14 cellular contexts compared by ENCODE assay signal in genomic region chr2:179825494-179825893, GRCh38.
DNase-seq lines count a peak whose midpoint lies in the region; ATAC-seq and TF ChIP-seq lines count a peak whose summit lies in the region.
"Had no signal": no experiment of that assay in that cellular context is flagged by ENCODE, and none has a peak within 500 bp of the region (broad histone marks: within the 10 kb centered on the region; RNA-seq: fewer than 3 reads in every experiment).

No MANE protein-coding gene starts in this region.

- H3K4me3 ChIP-seq in OCI-LY3 (ENCODE audit: low read length), result no peak overlapping the region
- no peak overlapping the region for H3K4me3 ChIP-seq in fibroblast of mammary gland (ENCODE audit: control insufficient read depth, low read depth, low read length)
- H3K4me3 ChIP-seq: breast epithelium, pancreas, spleen had no signal

- H3K9ac ChIP-seq in OCI-LY3 (ENCODE audit: low read length), result no peak overlapping the region

- H2AFZ ChIP-seq in OCI-LY3 (ENCODE audit: low read depth, low read length), result peak overlapping the region; percentile 29; the same call in 1 of the 2 replicates

- ATAC-seq in HG03159 (IDR thresholded peaks at IDR 0.05; ENCODE audit: unreplicated experiment) (peak; percentile 75), HG02852 (IDR thresholded peaks at IDR 0.05; ENCODE audit: unreplicated experiment) (no peak), GM21515 (IDR thresholded peaks at IDR 0.05; ENCODE audit: unreplicated experiment) (no peak)
- ATAC-seq: pancreas had no signal

- H3K4me1 ChIP-seq in OCI-LY3 (ENCODE audit: low read length), result peaks cover 7% of the 10 kb centered on the region; the same call in 1 of the 2 replicates
- H3K4me1 ChIP-seq: breast epithelium, pancreas, spleen had no signal

- H3K79me2 ChIP-seq in OCI-LY3 (ENCODE audit: low read length), result no peaks in the 10 kb centered on the region

- no peaks in the 10 kb centered on the region for H4K20me1 ChIP-seq in OCI-LY3 (ENCODE audit: insufficient read depth, low read length)

- H3K27ac ChIP-seq in OCI-LY3 (ENCODE audit: low read length), result no peak overlapping the region
- H3K27ac ChIP-seq: breast epithelium, pancreas, spleen had no signal

- TF ChIP-seq CTCF in OCI-LY3 (IDR thresholded peaks at IDR 0.05; ENCODE audit: low read depth, low read length) (no peak), fibroblast of mammary gland (conservative IDR thresholded peaks at IDR 0.05; ENCODE audit: control insufficient read depth, insufficient read depth, low read depth, low read length) (no peak)

- DNase-seq in ELF-1 (ENCODE audit: low read depth, low spot score) (peak; percentile 4), fibroblast of mammary gland (ENCODE audit: low read depth) (peak; percentile 12), medulla oblongata (ENCODE audit: extremely low spot score) (no peak)
- DNase-seq in activated naive CD4-positive, alpha-beta T cell treated with anti-CD3 and anti-CD28 coated beads, Interleukin-2, amount 50 U/mL, for 16 hours, result no peak
- DNase-seq: activated naive CD4-positive, alpha-beta T cell treated with Interleukin-2 at 50 U/mL for 16 hours; NCI-H2029 treated with DMSO at 0.1 percent for 48 hours; NCI-H774; pancreas; spleen had no signal

- H3K4me2 ChIP-seq in OCI-LY3 (ENCODE audit: low read length), result no peak overlapping the region

- H3K9me3 ChIP-seq in OCI-LY3 (ENCODE audit: insufficient read depth, low read length), result no peaks in the 10 kb centered on the region
- H3K9me3 ChIP-seq: breast epithelium, pancreas, spleen had no signal

- no peaks in the 10 kb centered on the region for H3K36me3 ChIP-seq in OCI-LY3 (replicated peaks; ENCODE audit: low read depth, low read length)
- H3K36me3 ChIP-seq: breast epithelium, pancreas, spleen had no signal

- no peaks in the 10 kb centered on the region for H3K27me3 ChIP-seq in OCI-LY3 (ENCODE audit: low read depth, low read length)
- H3K27me3 ChIP-seq: breast epithelium, pancreas, spleen had no signal

Comparison
In these comparisons a context has a peak if more than half of its experiments do, and no peak if none do; other contexts are left out.
1. DNase-seq: peak in ELF-1 (single experiment) and fibroblast of mammary gland (single experiment); none in activated naive CD4-positive, alpha-beta T cell treated with anti-CD3 and anti-CD28 coated beads, Interleukin-2, amount 50 U/mL, for 16 hours (single experiment) and medulla oblongata (single experiment).